Comparison of ENCODE assay signal across 8 cellular contexts in the genomic region with DNA sequence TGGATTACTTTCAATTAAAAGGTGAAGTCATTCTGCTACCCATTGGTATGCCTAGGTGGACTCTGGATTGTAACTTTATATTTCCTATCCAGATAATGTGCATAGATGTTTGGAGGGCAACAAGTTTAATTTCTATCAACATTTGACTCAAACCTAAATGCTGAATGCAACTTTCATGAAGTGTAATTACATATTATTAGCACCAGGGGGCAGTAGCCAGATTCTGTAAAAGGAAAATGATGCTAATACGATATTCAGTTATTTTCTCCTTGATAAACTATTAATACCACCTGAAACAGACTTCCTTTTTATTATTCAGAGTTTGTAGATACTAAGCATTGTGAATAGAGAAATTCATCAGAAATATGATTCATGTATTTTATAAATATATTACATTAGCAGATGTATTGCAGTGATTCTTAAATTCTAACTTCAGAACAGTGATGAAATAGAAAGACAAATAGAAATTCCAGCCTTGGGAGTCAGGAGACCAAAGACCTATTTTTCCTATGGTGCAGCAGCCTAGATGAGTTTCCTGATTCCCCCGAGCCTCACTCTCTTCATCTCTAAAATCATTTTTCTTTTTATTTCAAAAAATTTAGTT.
DNase-seq lines count a peak whose midpoint lies in the region; ATAC-seq and TF ChIP-seq lines count a peak whose summit lies in the region.

No MANE protein-coding gene starts in this region.

- in situ Hi-C loops in brain microvascular endothelial cell (cut with HindIII; ENCODE audit: low pct_ligation_motif_present, low sequenced_read_pairs): no loop called here

- no peak overlapping the region for H2BK120ac ChIP-seq in mesendoderm (ENCODE audit: low read depth, low read length)

- H3K27me3 ChIP-seq in brain microvascular endothelial cell (replicated peaks) (no peaks in the 10 kb centered on the region), mesendoderm (ENCODE audit: insufficient read depth, low read length, poor library complexity) (no peaks in the 10 kb centered on the region)

- H3K27ac Mint-ChIP-seq in activated CD4-positive, alpha-beta memory T cell treated with anti-CD3 and anti-CD28 coated beads for 36 hours: no peak overlapping the region

- H3K4me3 Mint-ChIP-seq in activated CD4-positive, alpha-beta memory T cell treated with anti-CD3 and anti-CD28 coated beads for 36 hours: no peak overlapping the region

- H3K27me3 Mint-ChIP-seq in activated CD4-positive, alpha-beta memory T cell treated with anti-CD3 and anti-CD28 coated beads for 36 hours: peaks cover 5% of the 10 kb centered on the region

- no peak overlapping the region for H2BK5ac ChIP-seq in mesendoderm (ENCODE audit: low read length)

- POLR2A ChIA-PET in activated CD4-positive, alpha-beta memory T cell treated with anti-CD3 and anti-CD28 coated beads for 36 hours (lab: Charles Lee): no interaction called here

- no peak overlapping the region for H3K56ac ChIP-seq in mesendoderm (ENCODE audit: low read length)

- H3K36me3 ChIP-seq in brain microvascular endothelial cell (replicated peaks): no peaks in the 10 kb centered on the region
- no peaks in the 10 kb centered on the region for H3K36me3 ChIP-seq in mesendoderm (ENCODE audit: control insufficient read depth, insufficient read depth, low read length)

- H3K27ac ChIP-seq in brain microvascular endothelial cell (no peak overlapping the region), mesendoderm (ENCODE audit: low read depth, low read length) (no peak overlapping the region)

- H3K18ac ChIP-seq in mesendoderm (ENCODE audit: low read length): no peak overlapping the region

- no peak overlapping the region for H3K4me2 ChIP-seq in mesendoderm (ENCODE audit: low read length)

- H2AK5ac ChIP-seq in mesendoderm (ENCODE audit: low read length): no peak overlapping the region

- no peaks in the 10 kb centered on the region for H3K9me3 Mint-ChIP-seq in activated CD4-positive, alpha-beta memory T cell treated with anti-CD3 and anti-CD28 coated beads for 36 hours

- no peak overlapping the region for H4K5ac ChIP-seq in mesendoderm (ENCODE audit: low read length)

- no peak overlapping the region for H3K4me3 ChIP-seq in brain microvascular endothelial cell (ENCODE audit: low read depth, low read length)
- no peak overlapping the region for H3K4me3 ChIP-seq in mesendoderm (ENCODE audit: low read length)

- H2BK15ac ChIP-seq in mesendoderm (replicated peaks; ENCODE audit: low read depth): no peak overlapping the region

- H3K23ac ChIP-seq in mesendoderm (ENCODE audit: low read length): no peak overlapping the region

- TF ChIP-seq CTCF in brain microvascular endothelial cell (IDR thresholded peaks at IDR 0.05; ENCODE audit: low read depth, low read length, missing control alignments): peak; percentile 42

- no peak overlapping the region for H3K4ac ChIP-seq in mesendoderm (ENCODE audit: low read depth, low read length)

- no peaks in the 10 kb centered on the region for H3K79me2 ChIP-seq in mesendoderm (ENCODE audit: control insufficient read depth, insufficient read depth, low read length)

- no peak overlapping the region for H4K8ac ChIP-seq in mesendoderm (ENCODE audit: low read depth, low read length)

- DNase-seq in GM03348 (ENCODE audit: low spot score) (peak; percentile 27), NCI-H1105 treated with DMSO at 0.1 percent for 48 hours (lab: John Stamatoyannopoulos, UW) (peak; percentile 42), brain microvascular endothelial cell (no peak), mesendoderm (peak; percentile 27), HuH-7.5 (ENCODE audit: low spot score) (no peak)
- DNase-seq in activated CD4-positive, alpha-beta T cell treated with anti-CD3 and anti-CD28 coated beads, Interleukin-2, amount 50 U/mL, for 1 hour: no peak
- DNase-seq in activated CD4-positive, alpha-beta memory T cell treated with anti-CD3 and anti-CD28 coated beads for 36 hours: no peak

- no peaks in the 10 kb centered on the region for H3K36me3 Mint-ChIP-seq in activated CD4-positive, alpha-beta memory T cell treated with anti-CD3 and anti-CD28 coated beads for 36 hours

- H3K4me1 ChIP-seq in mesendoderm (ENCODE audit: control insufficient read depth, low read depth, low read length): no peaks in the 10 kb centered on the region

- intact Hi-C loops in activated CD4-positive, alpha-beta memory T cell treated with anti-CD3 and anti-CD28 coated beads for 36 hours (cut with micrococcal nuclease): loop anchor here (1.0 to 10.0 kb wide), 4 partner anchors 60 to 532 kb away; no protein-coding TSS in a partner anchor

- CTCF ChIA-PET in activated CD4-positive, alpha-beta memory T cell treated with anti-CD3 and anti-CD28 coated beads for 36 hours (lab: Charles Lee): no interaction called here

- H3K4me1 Mint-ChIP-seq in activated CD4-positive, alpha-beta memory T cell treated with anti-CD3 and anti-CD28 coated beads for 36 hours (ENCODE audit: low read depth): peaks cover 2% of the 10 kb centered on the region

- no peak overlapping the region for H3K9ac ChIP-seq in mesendoderm (ENCODE audit: low read length)

- ATAC-seq in GM19328 (IDR thresholded peaks at IDR 0.05; ENCODE audit: unreplicated experiment): no peak

- no peaks in the 10 kb centered on the region for H3K79me1 ChIP-seq in mesendoderm (ENCODE audit: low read length)

- WGBS in mesendoderm (ENCODE audit: extremely low coverage, insufficient coverage, low lambda C conversion rate): no CpG with 5 or more reads among the region's 2 CpGs

Comparison
In these comparisons a context has a peak if more than half of its experiments do, and no peak if none do; other contexts are left out.
1. DNase-seq: peak in GM03348 (single experiment), NCI-H1105 treated with DMSO at 0.1 percent for 48 hours (single experiment) and mesendoderm (single experiment); none in brain microvascular endothelial cell (single experiment), activated CD4-positive, alpha-beta T cell treated with anti-CD3 and anti-CD28 coated beads, Interleukin-2, amount 50 U/mL, for 1 hour (single experiment), HuH-7.5 (single experiment) and activated CD4-positive, alpha-beta memory T cell treated with anti-CD3 and anti-CD28 coated beads for 36 hours (single experiment).